Comparison of ENCODE assay signal across 1 cellular context in genomic region chr11:12885717-12886226, GRCh38.
TF ChIP-seq lines count a peak whose summit lies in the region.

No MANE protein-coding gene starts in this region.

TF ChIP-seq in GM23338, 12 proteins besides CTCF, POLR2A, EP300 and RAD21 (continued from another document):
- TF ChIP-seq ZNF462 (CRISPR knock-in tag; IDR thresholded peaks at IDR 0.05), result no peak
